ENCODE assay signal across 11 cellular contexts in genomic region chr17:66975614-66976378, GRCh38.
A peak's percentile ranks its signal among the peaks of the same experiment; 100 is the strongest.
DNase-seq lines count a peak whose midpoint lies in the region; ATAC-seq and TF ChIP-seq lines count a peak whose summit lies in the region.
"Had no signal": no experiment of that assay in that cellular context is flagged by ENCODE, and none has a peak within 500 bp of the region (broad histone marks: within the 10 kb centered on the region; RNA-seq: fewer than 3 reads in every experiment).

No MANE protein-coding gene starts in this region.

- POLR2A ChIA-PET in RWPE1 (lab: Yijun Ruan, JAX; ENCODE audit: low non-redundant PET) = no interaction called here

- H3K27ac ChIP-seq in RWPE1 = no peak overlapping the region
- H3K27ac ChIP-seq: tibial nerve had no signal

- no peak for ATAC-seq in HG02885 (IDR thresholded peaks at IDR 0.05; ENCODE audit: poor library complexity, unreplicated experiment)
- ATAC-seq in HG02610 (IDR thresholded peaks at IDR 0.05; ENCODE audit: unreplicated experiment) = no peak
- no peak for ATAC-seq in HG02852 (IDR thresholded peaks at IDR 0.05; ENCODE audit: unreplicated experiment)
- no peak for ATAC-seq in GM18861 (IDR thresholded peaks at IDR 0.05; ENCODE audit: unreplicated experiment)

- TF ChIP-seq CTCF in GM12874 (IDR thresholded peaks at IDR 0.05; ENCODE audit: insufficient read depth, low read depth, low read length) = 0 out of 2 replicates have a peak, but pooled peaks have one; percentile 7
- TF ChIP-seq CTCF in RWPE1 (conservative IDR thresholded peaks at IDR 0.05; ENCODE audit: low read depth) = no peak; the same call in 1 of the 2 replicates

- CTCF ChIA-PET in RWPE1 (lab: Yijun Ruan, JAX) = interaction anchor here (0.6 to 1.5 kb wide), 3 partner anchors 39 to 229 kb away, joined by 3 to 4 read pairs (median 4); no protein-coding TSS in a partner anchor

- DNase-seq in 8988T = peak; percentile 83
- DNase-seq in RWPE1 (ENCODE audit: low spot score) = peak; percentile 71
- peak; percentile 21 for DNase-seq in globus pallidus (ENCODE audit: low spot score)
- DNase-seq: SHP77 treated with DMSO at 0.1 percent for 48 hours; stimulated activated CD4-positive, alpha-beta T cell treated with anti-CD3 and anti-CD28 coated beads, Interleukin-12 subunit alpha, Interleukin-12 subunit beta, amount 100 ng/mL, for 4 hours had no signal

Comparison
In these comparisons a context has a peak if more than half of its experiments do, and no peak if none do; other contexts are left out.
1. DNase-seq: peak in every context shown above with its lines; median percentile 83 in 8988T; 71 in RWPE1; 21 in globus pallidus.